ENCODE assay signal across 11 cellular contexts in genomic region chr2:105375001-105375561, GRCh38. TPM values are rescaled to one million over a fixed set of nuclear protein-coding genes. Genes with fewer than 3 reads are reported as not detected.
DNase-seq lines count a peak whose midpoint lies in the region; ATAC-seq and TF ChIP-seq lines count a peak whose summit lies in the region.
"Had no signal": no experiment of that assay in that cellular context is flagged by ENCODE, and none has a peak within 500 bp of the region (broad histone marks: within the 10 kb centered on the region; RNA-seq: fewer than 3 reads in every experiment).

No MANE protein-coding gene starts in this region.

- CTCF ChIA-PET in BJ (lab: Yijun Ruan, JAX) = interaction anchor here (1.4 to 3.6 kb wide), 2 partner anchors 17 to 147 kb away, joined by 5 to 12 read pairs; no protein-coding TSS in a partner anchor

- no peak for TF ChIP-seq POLR2A in heart left ventricle (IDR thresholded peaks at IDR 0.05)

- intact Hi-C loops in heart left ventricle (cut with DNase I) (loop anchor here in 1 of 10 donors (5.0 kb wide), 1 partner anchor 62 kb away; no protein-coding TSS in a partner anchor), sciatic nerve (cut with DNase I) (no loop called here)

- H3K27ac ChIP-seq in heart left ventricle = peak overlapping the region; percentile 54 to 94 (median 78)

- no peak overlapping the region for H3K4me3 ChIP-seq in BJ (ENCODE audit: low read depth, low read length)
- H3K4me3 ChIP-seq in astrocyte of the spinal cord (ENCODE audit: low read depth, low read length) = no peak overlapping the region
- H3K4me3 ChIP-seq in heart left ventricle = no peak overlapping the region
- H3K4me3 ChIP-seq: ascending aorta had no signal

- H3K4me1 ChIP-seq in heart left ventricle = peaks cover 3 to 100% (median 69%) of the 10 kb centered on the region in 12 donors

- H3K36me3 ChIP-seq in BJ (ENCODE audit: control insufficient read depth, insufficient read depth, low read length) = peaks cover 40% of the 10 kb centered on the region
- H3K36me3 ChIP-seq in heart left ventricle = peaks cover 0 to 80% (median 34%) of the 10 kb centered on the region in 9 donors

- in situ Hi-C loops in astrocyte of the spinal cord (cut with HindIII; ENCODE audit: low sequenced_read_pairs) = no loop called here

- no peak for TF ChIP-seq CTCF in BJ (IDR thresholded peaks at IDR 0.05; ENCODE audit: insufficient read depth, low read depth, low read length)
- TF ChIP-seq CTCF in astrocyte of the spinal cord (IDR thresholded peaks at IDR 0.05; ENCODE audit: low read depth, low read length) = no peak
- no peak for TF ChIP-seq CTCF in heart left ventricle (IDR thresholded peaks at IDR 0.05)

- ATAC-seq in heart left ventricle (peak; percentile 4 to 12 (median 5)), sciatic nerve (peak; percentile 91), GM21528 (IDR thresholded peaks at IDR 0.05; ENCODE audit: low FRiP score, unreplicated experiment) (no peak), HG02938 (IDR thresholded peaks at IDR 0.05; ENCODE audit: unreplicated experiment) (no peak), HG03520 (IDR thresholded peaks at IDR 0.05; ENCODE audit: unreplicated experiment) (no peak)

- peak; percentile 76 for DNase-seq in BJ (ENCODE audit: low read depth)
- peak; percentile 82 for DNase-seq in astrocyte of the spinal cord (ENCODE audit: low read depth, low spot score)
- peak in 2 of 5 donors; percentile 39 to 40 for DNase-seq in heart left ventricle
- DNase-seq in sciatic nerve (ENCODE audit: low spot score) = no peak
- DNase-seq in NCI-H82 treated with DMSO at 0.1 percent for 48 hours (lab: John Stamatoyannopoulos, UW; ENCODE audit: unreplicated experiment) = no peak
- DNase-seq: AML-193, NCI-H1694 had no signal

- WGBS in heart left ventricle, 4 donors = 20 to 31% (median 28%) methylated on average over 15 of the region's 15 CpGs

- H3K9me3 ChIP-seq in heart left ventricle = no peaks in the 10 kb centered on the region
- H3K9me3 ChIP-seq: ascending aorta had no signal

- POLR2A ChIA-PET in BJ (lab: Charles Lee) = interaction anchor here (0.5 kb wide), 1 partner anchor 10 kb away, joined by 4 read pairs; no protein-coding TSS in a partner anchor

- H3K27me3 ChIP-seq in BJ (ENCODE audit: control insufficient read depth, insufficient read depth, low read length) = no peaks in the 10 kb centered on the region
- no peaks in the 10 kb centered on the region for H3K27me3 ChIP-seq in heart left ventricle
- H3K27me3 ChIP-seq: ascending aorta had no signal

RNA-seq across cellular contexts. Expression of gene FHL2, which starts 23.8 kb away (rescaled TPM):
- polyA plus RNA-seq in BJ (2011; rRNA removed) (472 and 546 TPM in 2 replicates), heart left ventricle (100 to 1,000 TPM; 669 to 913 TPM)
- 254 and 426 TPM in 2 replicates for polyA minus RNA-seq in BJ (2011; rRNA and poly(A)+ RNA removed)
- total RNA-seq in heart left ventricle (1,000 to 10,000 TPM in 7 of 9 donors, 100 to 1,000 TPM in 2; 649 to 4,692 (median 1,370) TPM), sciatic nerve (208 TPM)

RNA-seq across cellular contexts. Expression of gene C2orf49, which starts 37.7 kb away (rescaled TPM):
- polyA plus RNA-seq in BJ (2011; rRNA removed) = 12.2 and 14.6 TPM in 2 replicates
- 4.7 TPM in 2 replicates for polyA minus RNA-seq in BJ (2011; rRNA and poly(A)+ RNA removed)
- total RNA-seq in heart left ventricle = 10 to 100 TPM; 12.1 to 21.7 (median 15.6) TPM
- polyA plus RNA-seq in heart left ventricle = 10 to 100 TPM; 14.5 to 15.7 TPM
- total RNA-seq in sciatic nerve = 30.6 TPM

RNA-seq across cellular contexts. Expression of gene TGFBRAP1, which starts 45.5 kb away (rescaled TPM):
- polyA plus RNA-seq in BJ (2011; rRNA removed) = 8.3 and 8.7 TPM in 2 replicates
- polyA minus RNA-seq in BJ (2011; rRNA and poly(A)+ RNA removed) = 13.2 and 15.7 TPM in 2 replicates
- total RNA-seq in heart left ventricle = 10 to 100 TPM in 7 of 9 donors, 1 to 10 TPM in 2; 7.6 to 20.0 (median 13.1) TPM
- 1 to 10 TPM; 1.8 to 8.2 TPM for polyA plus RNA-seq in heart left ventricle
- 20.6 TPM for total RNA-seq in sciatic nerve

Comparison
In these comparisons a context has a peak if more than half of its experiments do, and no peak if none do; other contexts are left out.
1. DNase-seq: peak in BJ (single experiment) and astrocyte of the spinal cord (single experiment); none in sciatic nerve (single experiment) and NCI-H82 treated with DMSO at 0.1 percent for 48 hours (single experiment).
2. ATAC-seq: peak in heart left ventricle (4 of 4) and sciatic nerve (single experiment); none in GM21528 (single experiment), HG02938 (single experiment) and HG03520 (single experiment).